8 cellular contexts compared by ENCODE assay signal in the genomic region with DNA sequence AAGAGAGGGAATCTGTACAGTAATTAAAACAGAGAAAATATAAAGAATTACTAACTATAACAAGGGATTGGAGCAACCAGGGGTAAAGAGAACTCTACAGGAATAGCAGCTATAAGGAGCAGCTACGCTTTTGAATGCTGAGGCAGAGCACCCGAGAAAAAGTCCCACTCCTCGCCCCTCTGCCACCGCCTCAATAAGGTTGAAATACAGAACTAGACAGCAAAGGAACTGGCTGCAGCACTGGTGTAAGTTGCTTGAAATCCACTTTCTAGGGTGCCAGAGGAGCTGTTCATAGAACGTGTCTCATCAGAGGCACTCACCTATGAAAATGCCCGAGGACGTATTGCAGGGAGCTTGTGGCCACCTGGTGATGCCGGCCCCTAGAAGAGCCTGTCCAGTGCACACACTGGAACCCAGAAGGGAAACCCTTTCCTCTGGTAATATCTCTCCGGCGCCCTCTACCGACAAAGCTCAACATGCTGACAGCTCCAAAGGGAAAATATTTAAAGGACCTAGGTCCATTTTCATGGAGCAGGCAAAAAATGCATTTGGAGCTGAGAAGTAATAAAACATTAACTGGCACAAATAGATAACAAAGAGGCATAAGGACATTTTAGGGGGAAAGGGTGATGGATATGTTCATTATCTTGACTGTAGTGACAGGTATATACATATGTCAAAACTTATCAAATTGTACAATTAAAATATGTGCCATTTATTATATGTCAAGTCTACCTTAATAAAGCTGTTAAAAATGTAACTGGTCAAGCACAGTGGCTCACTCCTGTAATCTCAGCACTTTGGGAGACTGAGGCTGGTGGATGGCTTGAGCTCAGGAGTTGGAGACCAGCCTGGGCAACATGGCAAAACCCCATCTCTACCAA.
DNase-seq lines count a peak whose midpoint lies in the region; ATAC-seq and TF ChIP-seq lines count a peak whose summit lies in the region.

No MANE protein-coding gene starts in this region.

- TF ChIP-seq EP300 in sigmoid colon (IDR thresholded peaks at IDR 0.05) = no peak

- DNase-seq in AML-193 (lab: John Stamatoyannopoulos, UW) = peak; percentile 64 to 65
- peak; percentile 14 for DNase-seq in GM13976 (ENCODE audit: low spot score)
- peak; percentile 14 for DNase-seq in NOMO-1 treated with dmso at 0.1 percent for 144 hours (lab: John Stamatoyannopoulos, UW; ENCODE audit: unreplicated experiment)
- DNase-seq in activated naive CD8-positive, alpha-beta T cell treated with anti-CD3 and anti-CD28 coated beads for 36 hours = peak; percentile 3
- peak; percentile 66 for DNase-seq in right atrium auricular region (ENCODE audit: low spot score)
- DNase-seq in sigmoid colon = peak; percentile 50

- H3K9me3 ChIP-seq in right atrium auricular region (no peaks in the 10 kb centered on the region), sigmoid colon (no peaks in the 10 kb centered on the region)

- no peaks in the 10 kb centered on the region for H3K4me1 Mint-ChIP-seq in activated naive CD8-positive, alpha-beta T cell treated with anti-CD3 and anti-CD28 coated beads for 36 hours

- H3K27me3 ChIP-seq in right atrium auricular region (no peaks in the 10 kb centered on the region), sigmoid colon (no peaks in the 10 kb centered on the region)

- TF ChIP-seq CTCF in GM13976 (IDR thresholded peaks at IDR 0.05; ENCODE audit: borderline replicate concordance, control extremely low read depth, extremely low read depth, insufficient read depth, missing control alignments) = peak; percentile 75
- TF ChIP-seq CTCF in right atrium auricular region (IDR thresholded peaks at IDR 0.05) = peak; percentile 27 to 70
- TF ChIP-seq CTCF in sigmoid colon (IDR thresholded peaks at IDR 0.05) = peak in 1 of 4 experiments; percentile 20

- no peaks in the 10 kb centered on the region for H3K36me3 Mint-ChIP-seq in activated naive CD8-positive, alpha-beta T cell treated with anti-CD3 and anti-CD28 coated beads for 36 hours

- no peaks in the 10 kb centered on the region for H3K4me1 ChIP-seq in right atrium auricular region
- no peaks in the 10 kb centered on the region for H3K4me1 ChIP-seq in sigmoid colon

- H3K4me3 Mint-ChIP-seq in activated naive CD8-positive, alpha-beta T cell treated with anti-CD3 and anti-CD28 coated beads for 36 hours = no peak overlapping the region

- intact Hi-C loops in sigmoid colon (cut with DNase I) = no loop called here

- WGBS in sigmoid colon, 2 donors = 31 to 48% methylated on average over 11 of the region's 11 CpGs

- no peak for TF ChIP-seq POLR2A in sigmoid colon (IDR thresholded peaks at IDR 0.05)

- no peak overlapping the region for H3K27ac Mint-ChIP-seq in activated naive CD8-positive, alpha-beta T cell treated with anti-CD3 and anti-CD28 coated beads for 36 hours

- H3K9me3 Mint-ChIP-seq in activated naive CD8-positive, alpha-beta T cell treated with anti-CD3 and anti-CD28 coated beads for 36 hours = no peaks in the 10 kb centered on the region

- no peaks in the 10 kb centered on the region for H3K36me3 ChIP-seq in right atrium auricular region
- H3K36me3 ChIP-seq in sigmoid colon = no peaks in the 10 kb centered on the region

- no peak overlapping the region for H3K27ac ChIP-seq in right atrium auricular region
- H3K27ac ChIP-seq in sigmoid colon = no peak overlapping the region

- in situ Hi-C loops in GM13976 (cut with MboI; ENCODE audit: low sequenced_read_pairs, unreplicated experiment) = no loop called here

- ATAC-seq in HG03196 (IDR thresholded peaks at IDR 0.05; ENCODE audit: unreplicated experiment) (peak; percentile 64), HG02840 (IDR thresholded peaks at IDR 0.05; ENCODE audit: low FRiP score, unreplicated experiment) (no peak)

- H3K27me3 Mint-ChIP-seq in activated naive CD8-positive, alpha-beta T cell treated with anti-CD3 and anti-CD28 coated beads for 36 hours = peaks cover 3% of the 10 kb centered on the region

- H3K4me3 ChIP-seq in right atrium auricular region (no peak overlapping the region), sigmoid colon (no peak overlapping the region)

Comparison
In these comparisons a context has a peak if more than half of its experiments do, and no peak if none do; other contexts are left out.
1. DNase-seq: peak in every context shown above with its lines; median percentile 66 in right atrium auricular region; 64 in AML-193; 50 in sigmoid colon; 14 in GM13976; 14 in NOMO-1 treated with dmso at 0.1 percent for 144 hours; 3 in activated naive CD8-positive, alpha-beta T cell treated with anti-CD3 and anti-CD28 coated beads for 36 hours.